ENCODE assay signal across 9 cellular contexts in the genomic region with DNA sequence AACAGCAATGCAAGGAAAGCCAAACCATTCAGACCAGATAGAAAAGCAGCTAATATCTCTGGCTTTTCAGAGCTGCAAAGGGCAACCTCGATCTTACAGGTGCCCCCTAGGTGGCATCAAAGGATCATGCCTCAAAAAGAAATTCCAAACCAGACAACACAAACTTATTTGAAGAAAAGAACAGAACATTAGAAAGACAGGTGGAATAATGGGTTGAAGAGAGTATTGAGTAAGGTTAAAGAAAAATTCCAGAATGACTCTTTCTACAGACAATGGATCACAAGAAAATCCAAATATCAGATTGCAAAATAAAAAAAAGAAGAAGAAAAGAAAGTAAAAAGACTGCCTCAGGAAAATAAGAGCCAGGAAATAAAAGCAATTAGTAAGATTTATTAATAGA.
A peak's percentile ranks its signal among the peaks of the same experiment; 100 is the strongest.
DNase-seq lines count a peak whose midpoint lies in the region; ATAC-seq, FAIRE-seq and TF ChIP-seq lines count a peak whose summit lies in the region.
"Had no signal": no experiment of that assay in that cellular context is flagged by ENCODE, and none has a peak within 500 bp of the region (broad histone marks: within the 10 kb centered on the region; RNA-seq: fewer than 3 reads in every experiment).

No MANE protein-coding gene starts in this region.

- FAIRE-seq in islet of Langerhans (lab: Jason Lieb, UNC): peak; percentile 81
- FAIRE-seq: colon had no signal

- H3K4me3 ChIP-seq in HCT116 (replicated peaks in 1 of 2; ENCODE audit: low read depth in 1 of 2, low read length in 2 of 2) (no peak overlapping the region), WERI-Rb-1 (ENCODE audit: low read depth, low read length) (no peak overlapping the region)

- H3K4me1 Mint-ChIP-seq in stimulated activated naive B cell treated with anti-CD40 and anti-IgM and Interleukin-4, amounts not matched to agents 10 μg/mL and 1 μg/mL and 100 μg/mL, for 72 hours: peaks cover 0 to 2% of the 10 kb centered on the region in 2 donors

- H3K9ac ChIP-seq in HCT116 (ENCODE audit: low read length): no peak overlapping the region

- ATAC-seq in HCT116 (peak; percentile 65), HG03457 (IDR thresholded peaks at IDR 0.05; ENCODE audit: unreplicated experiment) (no peak), HG03097 (IDR thresholded peaks at IDR 0.05; ENCODE audit: low FRiP score, unreplicated experiment) (no peak), esophagus mucosa (no peak)
- ATAC-seq in stimulated activated naive B cell treated with anti-CD40 and anti-IgM and Interleukin-4, amounts not matched to agents 10 μg/mL and 1 μg/mL and 100 μg/mL, for 72 hours (replicated peaks): no peak

- H2AFZ ChIP-seq in HCT116 (ENCODE audit: low read depth, low read length, poor library complexity, severe bottlenecking): no peak overlapping the region

- no peak overlapping the region for H3K27ac Mint-ChIP-seq in stimulated activated naive B cell treated with anti-CD40 and anti-IgM and Interleukin-4, amounts not matched to agents 10 μg/mL and 1 μg/mL and 100 μg/mL, for 72 hours

- RAD21 ChIA-PET in HCT116 (lab: Charles Lee; ENCODE audit: low non-redundant PET in 1 of 2, low total read pairs in 2 of 2, uncharacterized antibody in 2 of 2, unreplicated experiment in 2 of 2): no interaction called here

- no peak for TF ChIP-seq POLR2A in HCT116 (IDR thresholded peaks at IDR 0.05; ENCODE audit: borderline replicate concordance, extremely low read depth, insufficient read depth, insufficient read length)

- H3K27me3 Mint-ChIP-seq in stimulated activated naive B cell treated with anti-CD40 and anti-IgM and Interleukin-4, amounts not matched to agents 10 μg/mL and 1 μg/mL and 100 μg/mL, for 72 hours: no peaks in the 10 kb centered on the region

- BruUV-seq in HCT116 (replicated peaks; lab: Mats Ljungman, UMichigan): no TSS peak

- intact Hi-C loops in HCT116 (cut with micrococcal nuclease): loop anchor here (1.0 to 10.0 kb wide), 5 partner anchors 118 to 1140 kb away; no protein-coding TSS in a partner anchor

- no peaks in the 10 kb centered on the region for H3K79me2 ChIP-seq in HCT116 (ENCODE audit: insufficient read depth, low read length)

- no peak overlapping the region for H3K4me2 ChIP-seq in HCT116 (ENCODE audit: low read length)

- POLR2A ChIA-PET in HCT116 (lab: Charles Lee): no interaction called here

- H4K20me1 ChIP-seq in HCT116 (ENCODE audit: insufficient read depth): no peaks in the 10 kb centered on the region

- no peaks in the 10 kb centered on the region for H3K4me1 ChIP-seq in HCT116 (ENCODE audit: control insufficient read depth in 1 of 2, insufficient read depth in 2 of 2, low read length in 2 of 2)

- TF ChIP-seq CTCF in HCT116 (IDR thresholded peaks at IDR 0.05 in 2 of 3, conservative IDR thresholded peaks at IDR 0.05 in 1 of 3; ENCODE audit: borderline replicate concordance in 1 of 3, insufficient read depth in 1 of 3, low read depth in 2 of 3, low read length in 2 of 3) (peak; percentile 56 to 73 (median 56); a peak in 5 of 6 replicates), WERI-Rb-1 (IDR thresholded peaks at IDR 0.05; ENCODE audit: low read depth, low read length) (peak; percentile 67)

- DNase-seq in CD1c-positive myeloid dendritic cell (ENCODE audit: extremely low spot score) (peak; percentile 23), HCT116 (ENCODE audit: low read depth, low spot score) (peak; percentile 8), WERI-Rb-1 (peak; percentile 23)
- DNase-seq in stimulated activated naive B cell treated with anti-CD40 and anti-IgM and Interleukin-4, amounts not matched to agents 10 μg/mL and 1 μg/mL and 100 μg/mL, for 72 hours: no peak

- no peaks in the 10 kb centered on the region for H3K9me3 Mint-ChIP-seq in stimulated activated naive B cell treated with anti-CD40 and anti-IgM and Interleukin-4, amounts not matched to agents 10 μg/mL and 1 μg/mL and 100 μg/mL, for 72 hours

- no peaks in the 10 kb centered on the region for H3K9me2 ChIP-seq in HCT116 (ENCODE audit: insufficient read depth)

- H3K36me3 ChIP-seq in HCT116 (ENCODE audit: control insufficient read depth in 1 of 2, insufficient read depth in 2 of 2, low read length in 2 of 2) (no peaks in the 10 kb centered on the region), WERI-Rb-1 (no peaks in the 10 kb centered on the region)

- H3K9me3 ChIP-seq in HCT116 (ENCODE audit: control insufficient read depth in 1 of 2, insufficient read depth in 1 of 2, low read depth in 1 of 2, low read length in 2 of 2): no peaks in the 10 kb centered on the region
- H3K9me3 ChIP-seq in WERI-Rb-1 (ENCODE audit: severe bottlenecking): no peaks in the 10 kb centered on the region

- peak; percentile 72 for TF ChIP-seq RAD21 in HCT116 (IDR thresholded peaks at IDR 0.05; ENCODE audit: low read depth)

- H3K36me3 Mint-ChIP-seq in stimulated activated naive B cell treated with anti-CD40 and anti-IgM and Interleukin-4, amounts not matched to agents 10 μg/mL and 1 μg/mL and 100 μg/mL, for 72 hours: peaks cover 10 to 18% of the 10 kb centered on the region in 2 donors

- no peak overlapping the region for H3K4me3 Mint-ChIP-seq in stimulated activated naive B cell treated with anti-CD40 and anti-IgM and Interleukin-4, amounts not matched to agents 10 μg/mL and 1 μg/mL and 100 μg/mL, for 72 hours

- CTCF ChIA-PET in HCT116 (lab: Charles Lee): interaction anchor here (0.7 to 2.5 kb wide), 15 partner anchors 8 to 1133 kb away, joined by 3 to 22 read pairs (median 4); no protein-coding TSS in a partner anchor

- peaks cover 57% of the 10 kb centered on the region for H3K27me3 ChIP-seq in HCT116 (ENCODE audit: insufficient read depth, low read length)
- H3K27me3 ChIP-seq in WERI-Rb-1 (ENCODE audit: insufficient read depth, low read depth, severe bottlenecking): no peaks in the 10 kb centered on the region

- H3K27ac ChIP-seq in HCT116 (ENCODE audit: low read depth, low read length): no peak overlapping the region
- no peak overlapping the region for H3K27ac ChIP-seq in WERI-Rb-1

TF ChIP-seq in HCT116, 20 proteins besides CTCF, POLR2A, EP300 and RAD21 (continues in another document):
- TF ChIP-seq, protein P1, sequence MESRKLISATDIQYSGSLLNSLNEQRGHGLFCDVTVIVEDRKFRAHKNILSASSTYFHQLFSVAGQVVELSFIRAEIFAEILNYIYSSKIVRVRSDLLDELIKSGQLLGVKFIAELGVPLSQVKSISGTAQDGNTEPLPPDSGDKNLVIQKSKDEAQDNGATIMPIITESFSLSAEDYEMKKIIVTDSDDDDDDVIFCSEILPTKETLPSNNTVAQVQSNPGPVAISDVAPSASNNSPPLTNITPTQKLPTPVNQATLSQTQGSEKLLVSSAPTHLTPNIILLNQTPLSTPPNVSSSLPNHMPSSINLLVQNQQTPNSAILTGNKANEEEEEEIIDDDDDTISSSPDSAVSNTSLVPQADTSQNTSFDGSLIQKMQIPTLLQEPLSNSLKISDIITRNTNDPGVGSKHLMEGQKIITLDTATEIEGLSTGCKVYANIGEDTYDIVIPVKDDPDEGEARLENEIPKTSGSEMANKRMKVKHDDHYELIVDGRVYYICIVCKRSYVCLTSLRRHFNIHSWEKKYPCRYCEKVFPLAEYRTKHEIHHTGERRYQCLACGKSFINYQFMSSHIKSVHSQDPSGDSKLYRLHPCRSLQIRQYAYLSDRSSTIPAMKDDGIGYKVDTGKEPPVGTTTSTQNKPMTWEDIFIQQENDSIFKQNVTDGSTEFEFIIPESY (IDR thresholded peaks at IDR 0.05; ENCODE audit: extremely low read depth, insufficient replicate concordance, low read length): no peak
- TF ChIP-seq JUND (IDR thresholded peaks at IDR 0.05) (no peak), SP1 (IDR thresholded peaks at IDR 0.05; ENCODE audit: low read depth) (no peak), ZFX (IDR thresholded peaks at IDR 0.05) (no peak), YY1 (IDR thresholded peaks at IDR 0.05; ENCODE audit: extremely low read depth, insufficient replicate concordance, low read depth, low read length) (no peak), CBX3 (IDR thresholded peaks at IDR 0.05; ENCODE audit: low read depth) (no peak), EZH2phosphoT487 (IDR thresholded peaks at IDR 0.05; ENCODE audit: borderline replicate concordance) (no peak), SRF (IDR thresholded peaks at IDR 0.05; ENCODE audit: low read depth) (no peak), ZNF274 (IDR thresholded peaks at IDR 0.05; ENCODE audit: low read depth, low read length) (no peak), TCF7L2 (IDR thresholded peaks at IDR 0.05; ENCODE audit: borderline replicate concordance, extremely low read depth, insufficient read depth, insufficient read length) (no peak), EGR1 (IDR thresholded peaks at IDR 0.05; ENCODE audit: low read depth) (no peak), ELF1 (IDR thresholded peaks at IDR 0.05; ENCODE audit: borderline replicate concordance, low read depth) (no peak), CEBPB (IDR thresholded peaks at IDR 0.05; ENCODE audit: low read depth) (no peak)
- TF ChIP-seq, protein P2, sequence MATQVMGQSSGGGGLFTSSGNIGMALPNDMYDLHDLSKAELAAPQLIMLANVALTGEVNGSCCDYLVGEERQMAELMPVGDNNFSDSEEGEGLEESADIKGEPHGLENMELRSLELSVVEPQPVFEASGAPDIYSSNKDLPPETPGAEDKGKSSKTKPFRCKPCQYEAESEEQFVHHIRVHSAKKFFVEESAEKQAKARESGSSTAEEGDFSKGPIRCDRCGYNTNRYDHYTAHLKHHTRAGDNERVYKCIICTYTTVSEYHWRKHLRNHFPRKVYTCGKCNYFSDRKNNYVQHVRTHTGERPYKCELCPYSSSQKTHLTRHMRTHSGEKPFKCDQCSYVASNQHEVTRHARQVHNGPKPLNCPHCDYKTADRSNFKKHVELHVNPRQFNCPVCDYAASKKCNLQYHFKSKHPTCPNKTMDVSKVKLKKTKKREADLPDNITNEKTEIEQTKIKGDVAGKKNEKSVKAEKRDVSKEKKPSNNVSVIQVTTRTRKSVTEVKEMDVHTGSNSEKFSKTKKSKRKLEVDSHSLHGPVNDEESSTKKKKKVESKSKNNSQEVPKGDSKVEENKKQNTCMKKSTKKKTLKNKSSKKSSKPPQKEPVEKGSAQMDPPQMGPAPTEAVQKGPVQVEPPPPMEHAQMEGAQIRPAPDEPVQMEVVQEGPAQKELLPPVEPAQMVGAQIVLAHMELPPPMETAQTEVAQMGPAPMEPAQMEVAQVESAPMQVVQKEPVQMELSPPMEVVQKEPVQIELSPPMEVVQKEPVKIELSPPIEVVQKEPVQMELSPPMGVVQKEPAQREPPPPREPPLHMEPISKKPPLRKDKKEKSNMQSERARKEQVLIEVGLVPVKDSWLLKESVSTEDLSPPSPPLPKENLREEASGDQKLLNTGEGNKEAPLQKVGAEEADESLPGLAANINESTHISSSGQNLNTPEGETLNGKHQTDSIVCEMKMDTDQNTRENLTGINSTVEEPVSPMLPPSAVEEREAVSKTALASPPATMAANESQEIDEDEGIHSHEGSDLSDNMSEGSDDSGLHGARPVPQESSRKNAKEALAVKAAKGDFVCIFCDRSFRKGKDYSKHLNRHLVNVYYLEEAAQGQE (IDR thresholded peaks at IDR 0.05; ENCODE audit: low read depth): no peak
- TF ChIP-seq, protein P3, sequence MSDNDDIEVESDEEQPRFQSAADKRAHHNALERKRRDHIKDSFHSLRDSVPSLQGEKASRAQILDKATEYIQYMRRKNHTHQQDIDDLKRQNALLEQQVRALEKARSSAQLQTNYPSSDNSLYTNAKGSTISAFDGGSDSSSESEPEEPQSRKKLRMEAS (IDR thresholded peaks at IDR 0.05): no peak
